ENCODE assay signal across 9 cellular contexts in genomic region chr6:79586548-79586947, GRCh38. TPM values are rescaled to one million over a fixed set of nuclear protein-coding genes. Genes with fewer than 3 reads are reported as not detected.
DNase-seq lines count a peak whose midpoint lies in the region; ATAC-seq and TF ChIP-seq lines count a peak whose summit lies in the region.
"Had no signal": no experiment of that assay in that cellular context is flagged by ENCODE, and none has a peak within 500 bp of the region (broad histone marks: within the 10 kb centered on the region; RNA-seq: fewer than 3 reads in every experiment).

No MANE protein-coding gene starts in this region.

- H4K8ac ChIP-seq in H9 (replicated peaks; ENCODE audit: insufficient read length, low read depth, low read length), result no peak overlapping the region

- no peak for ATAC-seq in HG03571 (IDR thresholded peaks at IDR 0.05; ENCODE audit: unreplicated experiment)

- no peak overlapping the region for H3K27ac ChIP-seq in H9 (ENCODE audit: insufficient read length, low read depth, low read length)

- TF ChIP-seq CTCF in BE2C (IDR thresholded peaks at IDR 0.05; ENCODE audit: low read depth, low read length), result peak; percentile 66
- peak; percentile 68 for TF ChIP-seq CTCF in H9 (conservative IDR thresholded peaks at IDR 0.05)

- H3K9me3 ChIP-seq in BE2C (no peaks in the 10 kb centered on the region), H9 (ENCODE audit: control insufficient read depth, low read depth, low read length) (no peaks in the 10 kb centered on the region)

- H4K91ac ChIP-seq in H9 (ENCODE audit: insufficient read length, low read depth, low read length), result no peak overlapping the region

- H3K36me3 Mint-ChIP-seq in H9 (ENCODE audit: insufficient read depth in 1 of 3, low read depth in 3 of 3), result peaks cover 0 to 2% (median 0%) of the 10 kb centered on the region in 3 experiments; a peak in 2 of 7 replicates

- H3K27me3 ChIP-seq in BE2C, result no peaks in the 10 kb centered on the region
- H3K27me3 ChIP-seq in H9 (ENCODE audit: insufficient read depth, low read length), result no peaks in the 10 kb centered on the region

- no peak overlapping the region for H2BK5ac ChIP-seq in H9 (ENCODE audit: insufficient read length, low read length)

- no peak overlapping the region for H2AK5ac ChIP-seq in H9 (ENCODE audit: insufficient read length, low read length)

- H3K56ac ChIP-seq in H9 (ENCODE audit: insufficient read length, low read depth, low read length), result no peak overlapping the region

- DNase-seq in BE2C (peak; percentile 20), H9 (peak; percentile 36), SK-MEL-5 (ENCODE audit: low read depth, low spot score) (peak; percentile 75), iris pigment epithelial cell (ENCODE audit: low read depth) (peak; percentile 61), T-helper 9 cell (no peak), NCI-H1436 (lab: John Stamatoyannopoulos, UW) (no peak), HK-2 (ENCODE audit: unreplicated experiment) (no peak)
- DNase-seq: NCI-H187 had no signal

- H2BK15ac ChIP-seq in H9 (ENCODE audit: low read depth, low read length), result no peak overlapping the region

- in situ Hi-C loops in SK-MEL-5 (cut with HindIII; ENCODE audit: low pct_unique_long_range_greater_than_20kb, low sequenced_read_pairs), result no loop called here

- no peaks in the 10 kb centered on the region for H3K27me3 Mint-ChIP-seq in H9 (ENCODE audit: low read depth)

- no peak overlapping the region for H2BK20ac ChIP-seq in H9 (ENCODE audit: low read depth, low read length, poor library complexity, severe bottlenecking)

- no peaks in the 10 kb centered on the region for H3K36me3 ChIP-seq in BE2C

- peaks cover 0 to 3% of the 10 kb centered on the region in 2 experiments; a peak in 1 of 4 replicates for H3K4me1 Mint-ChIP-seq in H9

- no peak overlapping the region; a peak in 1 of 5 replicates for H3K4me3 Mint-ChIP-seq in H9

- no peak overlapping the region for H4K5ac ChIP-seq in H9 (ENCODE audit: insufficient read length, low read depth, low read length)

- H3K14ac ChIP-seq in H9 (ENCODE audit: insufficient read depth, low read length), result no peak overlapping the region

- no peak overlapping the region for H2BK12ac ChIP-seq in H9 (ENCODE audit: insufficient read length, low read depth, low read length)

- peaks cover 9% of the 10 kb centered on the region in 2 experiments for H3K9me3 Mint-ChIP-seq in H9

- no peaks in the 10 kb centered on the region for H4K20me1 ChIP-seq in H9 (ENCODE audit: control insufficient read depth, insufficient read depth, insufficient read length)

- H3K18ac ChIP-seq in H9 (ENCODE audit: insufficient read length, low read depth, low read length), result no peak overlapping the region

- no peaks in the 10 kb centered on the region for H3K23me2 ChIP-seq in H9 (ENCODE audit: insufficient read length, low read depth, low read length, poor library complexity, severe bottlenecking)

- H3K9ac ChIP-seq in H9 (ENCODE audit: extremely low read depth, insufficient read length, low read length), result no peak overlapping the region

- H3K23ac ChIP-seq in H9 (ENCODE audit: insufficient read length, low read depth, low read length), result no peak overlapping the region

- no peak overlapping the region for H3K4me2 ChIP-seq in H9 (ENCODE audit: insufficient read depth, insufficient read length, low read length)

- H3K4me1 ChIP-seq in BE2C (no peaks in the 10 kb centered on the region), H9 (ENCODE audit: insufficient read depth, low read length) (no peaks in the 10 kb centered on the region)

- H3T11ph ChIP-seq in H9 (ENCODE audit: low read length), result no peak overlapping the region

- H3K79me1 ChIP-seq in H9 (ENCODE audit: insufficient read depth, low read depth, low read length, poor library complexity, severe bottlenecking), result no peaks in the 10 kb centered on the region

- no peak overlapping the region for H3K4me3 ChIP-seq in BE2C (ENCODE audit: low read depth, low read length)

- H3K27ac Mint-ChIP-seq in H9, result no peak overlapping the region

- no peak overlapping the region for H3K4ac ChIP-seq in H9 (ENCODE audit: low read depth, low read length)

- no peak overlapping the region for H2AFZ ChIP-seq in H9 (ENCODE audit: low read length)

- H3K79me2 ChIP-seq in H9 (ENCODE audit: insufficient read depth, low read length), result no peaks in the 10 kb centered on the region

- H2BK120ac ChIP-seq in H9 (ENCODE audit: low read depth, low read length, poor library complexity, severe bottlenecking), result no peak overlapping the region

RNA-seq across cellular contexts. Expression of gene SH3BGRL2, which starts 44.6 kb away (rescaled TPM):
- polyA plus RNA-seq in BE2C (2012; ENCODE audit: insufficient read depth, insufficient read length, low read depth), result 2.8 TPM
- 11.7 and 11.8 TPM in 2 replicates for total RNA-seq in H9 (2021)
- 0.98 and 1.0 TPM in 2 replicates for total RNA-seq in SK-MEL-5 (2014; rRNA removed; shearing (Covaris generic))
- 1.1 and 1.5 TPM in 2 replicates for polyA plus RNA-seq in SK-MEL-5 (2015; cell fraction: cytosol; rRNA removed)
- 0.09 and 0.44 TPM in 2 replicates for polyA plus RNA-seq in SK-MEL-5 (2015; cell fraction: nucleus; rRNA removed)

RNA-seq across cellular contexts. Expression of gene LCA5, which starts 49.3 kb away (rescaled TPM):
- polyA plus RNA-seq in BE2C (2012; ENCODE audit: insufficient read depth, insufficient read length, low read depth), result 0.91 TPM
- 2.3 TPM in 2 replicates for total RNA-seq in H9 (2021)
- 0.83 and 1.4 TPM in 2 replicates for total RNA-seq in SK-MEL-5 (2014; rRNA removed; shearing (Covaris generic))
- polyA plus RNA-seq in SK-MEL-5 (2015; cell fraction: cytosol; rRNA removed), result 0.68 and 0.86 TPM in 2 replicates
- 0.95 and 1.4 TPM in 2 replicates for polyA plus RNA-seq in SK-MEL-5 (2015; cell fraction: nucleus; rRNA removed)

Comparison
In these comparisons a context has a peak if more than half of its experiments do, and no peak if none do; other contexts are left out.
1. DNase-seq: peak in BE2C (single experiment), H9 (single experiment), SK-MEL-5 (single experiment) and iris pigment epithelial cell (single experiment); none in T-helper 9 cell (single experiment), NCI-H1436 (single experiment) and HK-2 (single experiment).